Comparison of ENCODE assay signal across 20 cellular contexts in genomic region chr9:15221746-15222145, GRCh38.
DNase-seq lines count a peak whose midpoint lies in the region; ATAC-seq, FAIRE-seq and TF ChIP-seq lines count a peak whose summit lies in the region.
"Had no signal": no experiment of that assay in that cellular context is flagged by ENCODE, and none has a peak within 500 bp of the region (broad histone marks: within the 10 kb centered on the region; RNA-seq: fewer than 3 reads in every experiment).

No MANE protein-coding gene starts in this region.

- peaks cover 19% of the 10 kb centered on the region for H3K4me1 Mint-ChIP-seq in CD4-positive, alpha-beta T cell (ENCODE audit: low read depth)
- H3K4me1 Mint-ChIP-seq in T-helper 17 cell: peaks cover 20% of the 10 kb centered on the region

- intact Hi-C loops in CD4-positive, alpha-beta T cell (cut with DNase I, micrococcal nuclease): no loop called here

- H3K27ac ChIP-seq in CD4-positive, alpha-beta T cell (ENCODE audit: low read depth, low read length): no peak overlapping the region
- no peak overlapping the region for H3K27ac ChIP-seq in small intestine (ENCODE audit: low read depth in 1 of 2, low read length in 1 of 2)

- H3K4me3 Mint-ChIP-seq in CD4-positive, alpha-beta T cell: no peak overlapping the region
- no peak overlapping the region for H3K4me3 Mint-ChIP-seq in T-helper 17 cell
- H3K4me3 Mint-ChIP-seq: CD4-positive, CD25-positive, alpha-beta regulatory T cell had no signal

- H3K27me3 Mint-ChIP-seq in CD4-positive, alpha-beta T cell: no peaks in the 10 kb centered on the region
- H3K27me3 Mint-ChIP-seq in T-helper 17 cell: no peaks in the 10 kb centered on the region
- H3K27me3 Mint-ChIP-seq: CD4-positive, CD25-positive, alpha-beta regulatory T cell had no signal

- H3K4me3 ChIP-seq in fibroblast of villous mesenchyme (ENCODE audit: low read depth, low read length): no peak overlapping the region
- no peak overlapping the region for H3K4me3 ChIP-seq in small intestine (ENCODE audit: low read depth in 1 of 2, low read length in 2 of 2)
- H3K4me3 ChIP-seq: K562 had no signal

- no peak for TF ChIP-seq CTCF in CD4-positive, alpha-beta T cell (IDR thresholded peaks at IDR 0.05)
- TF ChIP-seq CTCF in fibroblast of villous mesenchyme (IDR thresholded peaks at IDR 0.05; ENCODE audit: insufficient read depth, low read depth, low read length): no peak

- H3K27me3 ChIP-seq in CD4-positive, alpha-beta T cell (ENCODE audit: control insufficient read depth, insufficient read depth, low read length): no peaks in the 10 kb centered on the region
- H3K27me3 ChIP-seq in small intestine (ENCODE audit: control insufficient read depth in 2 of 2, insufficient read depth in 2 of 2, low read length in 2 of 2): no peaks in the 10 kb centered on the region

- H3K36me3 ChIP-seq in small intestine (ENCODE audit: control insufficient read depth in 2 of 2, insufficient read depth in 2 of 2, low read length in 2 of 2): peaks cover 0 to 3% of the 10 kb centered on the region in 2 donors

- WGBS in small intestine, 3 donors: 80 to 84% (median 84%) methylated on average over 4 of the region's 4 CpGs

- H3K9me3 ChIP-seq in CD4-positive, alpha-beta T cell (ENCODE audit: control insufficient read depth, low read length): no peaks in the 10 kb centered on the region
- no peaks in the 10 kb centered on the region for H3K9me3 ChIP-seq in T-helper 17 cell (ENCODE audit: control insufficient read depth, low read length, poor library complexity, severe bottlenecking)
- H3K9me3 ChIP-seq in small intestine (ENCODE audit: control insufficient read depth, low read depth): no peaks in the 10 kb centered on the region

- DNase-seq in AG08395 (ENCODE audit: low spot score) (peak; percentile 49), amniotic epithelial cell (ENCODE audit: low read depth) (peak; percentile 45), fibroblast of villous mesenchyme (ENCODE audit: low read depth) (peak; percentile 23), T-helper 17 cell (no peak), small intestine (no peak), NCI-H345 (lab: John Stamatoyannopoulos, UW) (no peak)
- DNase-seq in CD4-positive, alpha-beta T cell: no peak
- DNase-seq: CD4-positive, CD25-positive, alpha-beta regulatory T cell; DMS153; GF-D8; NCI-H1105 treated with DMSO at 0.1 percent for 48 hours; NCI-H1694 treated with DMSO at 0.1 percent for 48 hours; NCI-H510A; NCI-H774 had no signal

- FAIRE-seq in small intestine (lab: Jason Lieb, UNC): no peak
- FAIRE-seq: A204.1, GM12891, K562, RCC 7860 had no signal

- peak overlapping the region; percentile 52 for H3K27ac Mint-ChIP-seq in CD4-positive, alpha-beta T cell
- H3K27ac Mint-ChIP-seq in T-helper 17 cell: no peak overlapping the region

- no peak for ATAC-seq in CD4-positive, alpha-beta T cell (ENCODE audit: poor library complexity)
- ATAC-seq in T-helper 17 cell (no peak), GM21529 (IDR thresholded peaks at IDR 0.05; ENCODE audit: unreplicated experiment) (no peak)
- ATAC-seq: K562, Right ventricle myocardium inferior had no signal

- H3K36me3 Mint-ChIP-seq in CD4-positive, alpha-beta T cell (ENCODE audit: low read depth): peaks cover 73% of the 10 kb centered on the region
- peaks cover 12% of the 10 kb centered on the region for H3K36me3 Mint-ChIP-seq in T-helper 17 cell (ENCODE audit: low read depth)

- peaks cover 0 to 5% of the 10 kb centered on the region in 2 donors for H3K4me1 ChIP-seq in small intestine (ENCODE audit: control insufficient read depth in 2 of 2, insufficient read depth in 1 of 2, low read depth in 1 of 2, low read length in 1 of 2)

- no peaks in the 10 kb centered on the region for H3K9me3 Mint-ChIP-seq in CD4-positive, alpha-beta T cell
- H3K9me3 Mint-ChIP-seq: CD4-positive, CD25-positive, alpha-beta regulatory T cell had no signal

- POLR2A ChIA-PET in CD4-positive, alpha-beta T cell (lab: Charles Lee): no interaction called here

- CTCF ChIA-PET in CD4-positive, alpha-beta T cell (lab: Charles Lee): no interaction called here

Comparison
In these comparisons a context has a peak if more than half of its experiments do, and no peak if none do; other contexts are left out.
1. DNase-seq: peak in AG08395 (single experiment), amniotic epithelial cell (single experiment) and fibroblast of villous mesenchyme (single experiment); none in CD4-positive, alpha-beta T cell (0 of 10), T-helper 17 cell (0 of 3), small intestine (single experiment) and NCI-H345 (single experiment).